ENCODE assay signal across 15 cellular contexts in genomic region chrX:43328358-43328946, GRCh38.
DNase-seq lines count a peak whose midpoint lies in the region; ATAC-seq, FAIRE-seq and TF ChIP-seq lines count a peak whose summit lies in the region.
"Had no signal": no experiment of that assay in that cellular context is flagged by ENCODE, and none has a peak within 500 bp of the region (broad histone marks: within the 10 kb centered on the region; RNA-seq: fewer than 3 reads in every experiment).

No MANE protein-coding gene starts in this region.

- H3K27ac Mint-ChIP-seq in Caco-2 (ENCODE audit: unreplicated experiment) (no peak overlapping the region), progenitor cell of endocrine pancreas (no peak overlapping the region)
- H3K27ac Mint-ChIP-seq: B cell; CD4-positive, alpha-beta memory T cell had no signal

- H3K27ac ChIP-seq in HEK293 (ENCODE audit: extremely low read depth, low read depth, low read length) (no peak overlapping the region), hepatocyte (peak overlapping the region; percentile 30)
- H3K27ac ChIP-seq: HL-60 had no signal

- intact Hi-C loops in Caco-2 (cut with micrococcal nuclease; ENCODE audit: unreplicated experiment), result no loop called here

- no peaks in the 10 kb centered on the region for H3K9me2 ChIP-seq in hepatocyte (replicated peaks; ENCODE audit: insufficient read depth)

- no peaks in the 10 kb centered on the region for H3K27me3 ChIP-seq in Caco-2 (replicated peaks; ENCODE audit: control insufficient read depth, insufficient read depth, low read length)
- H3K27me3 ChIP-seq in hepatocyte, result no peaks in the 10 kb centered on the region

- CTCF ChIA-PET in Caco-2 (lab: Charles Lee) (no interaction called here), HEK293 (lab: Yijun Ruan, JAX) (no interaction called here)

- H3K9me3 Mint-ChIP-seq in Caco-2 (ENCODE audit: unreplicated experiment) (no peaks in the 10 kb centered on the region), progenitor cell of endocrine pancreas (ENCODE audit: low read depth) (peaks cover 33% of the 10 kb centered on the region)

- FAIRE-seq in D721Med (lab: Jason Lieb, UNC), result no peak
- FAIRE-seq: GM19239, H54 had no signal

- no peak overlapping the region for H3K4me3 ChIP-seq in Caco-2 (ENCODE audit: low read depth, low read length)
- H3K4me3 ChIP-seq in HEK293 (ENCODE audit: low read depth, low read length), result no peak overlapping the region
- no peak overlapping the region for H3K4me3 ChIP-seq in hepatocyte

- DNase-seq in Caco-2 (peak; percentile 8 to 43), hepatocyte (ENCODE audit: low spot score) (peak; percentile 8), mucosa of gallbladder (ENCODE audit: low spot score) (peak; percentile 18), progenitor cell of endocrine pancreas (ENCODE audit: low spot score, unreplicated experiment) (no peak), NCI-H510A (lab: John Stamatoyannopoulos, UW) (no peak), D721Med (ENCODE audit: insufficient read length, low spot score) (no peak)
- DNase-seq: C1 segment of cervical spinal cord; CD4-positive, alpha-beta memory T cell; GF-D8 had no signal

- H3K4me3 Mint-ChIP-seq in Caco-2 (ENCODE audit: unreplicated experiment), result no peak overlapping the region
- no peak overlapping the region for H3K4me3 Mint-ChIP-seq in progenitor cell of endocrine pancreas (ENCODE audit: low read depth)
- H3K4me3 Mint-ChIP-seq: B cell; CD4-positive, alpha-beta memory T cell had no signal

- POLR2A ChIA-PET in Caco-2 (lab: Charles Lee) (no interaction called here), HEK293 (lab: Yijun Ruan, JAX) (no interaction called here)

- no peaks in the 10 kb centered on the region for H3K79me2 ChIP-seq in hepatocyte

- no peaks in the 10 kb centered on the region for H4K20me1 ChIP-seq in hepatocyte (ENCODE audit: insufficient read depth, poor library complexity, severe bottlenecking)

- H3K4me1 Mint-ChIP-seq in Caco-2 (ENCODE audit: low read depth, unreplicated experiment), result no peaks in the 10 kb centered on the region
- no peaks in the 10 kb centered on the region for H3K4me1 Mint-ChIP-seq in progenitor cell of endocrine pancreas (ENCODE audit: low read depth)

- no peak overlapping the region for H3K4me2 ChIP-seq in hepatocyte

- TF ChIP-seq CTCF in Caco-2 (IDR thresholded peaks at IDR 0.05; ENCODE audit: insufficient read depth in 1 of 2, low read depth in 1 of 2, low read length in 1 of 2, severe bottlenecking in 1 of 2, unreplicated experiment in 1 of 2), result no peak
- TF ChIP-seq CTCF in HEK293 (tag by site-specific recombination; IDR thresholded peaks at IDR 0.05), result no peak
- TF ChIP-seq CTCF in hepatocyte (IDR thresholded peaks at IDR 0.05; ENCODE audit: poor library complexity), result no peak
- TF ChIP-seq CTCF in progenitor cell of endocrine pancreas (IDR thresholded peaks at IDR 0.05; ENCODE audit: unreplicated experiment), result no peak
- no peak for TF ChIP-seq CTCF in D721Med (IDR thresholded peaks at IDR 0.05; ENCODE audit: insufficient read depth, missing control alignments)

- WGBS in hepatocyte (ENCODE audit: low lambda C conversion rate, missing lambda C conversion rate), result 56% methylated on average over 9 of the region's 9 CpGs

- H3K4me1 ChIP-seq in Caco-2 (no peaks in the 10 kb centered on the region), HEK293 (ENCODE audit: control insufficient read depth, insufficient read depth, low read length) (no peaks in the 10 kb centered on the region), hepatocyte (ENCODE audit: insufficient read depth) (no peaks in the 10 kb centered on the region)

- BruUV-seq in Caco-2 (replicated peaks; lab: Mats Ljungman, UMichigan), result no TSS peak

- H2AFZ ChIP-seq in hepatocyte, result no peak overlapping the region

- no peaks in the 10 kb centered on the region for H3K9me3 ChIP-seq in Caco-2
- no peaks in the 10 kb centered on the region; the same call in 1 of the 2 replicates for H3K9me3 ChIP-seq in HEK293 (ENCODE audit: control insufficient read depth, insufficient read depth, low read depth, low read length)
- H3K9me3 ChIP-seq in hepatocyte (ENCODE audit: low read depth), result peaks cover 14% of the 10 kb centered on the region

- H3K27me3 Mint-ChIP-seq in Caco-2 (ENCODE audit: insufficient read depth, unreplicated experiment) (no peaks in the 10 kb centered on the region), progenitor cell of endocrine pancreas (no peaks in the 10 kb centered on the region)
- H3K27me3 Mint-ChIP-seq: B cell; CD4-positive, alpha-beta memory T cell had no signal

- no peak for ATAC-seq in HG03354 (IDR thresholded peaks at IDR 0.05; ENCODE audit: poor library complexity, severe bottlenecking, unreplicated experiment)

- H3K36me3 ChIP-seq in Caco-2 (ENCODE audit: control insufficient read depth, insufficient read depth, low read length) (no peaks in the 10 kb centered on the region), HEK293 (ENCODE audit: control insufficient read depth in 2 of 2, insufficient read depth in 1 of 2, low read length in 2 of 2) (no peaks in the 10 kb centered on the region), hepatocyte (replicated peaks; ENCODE audit: insufficient read depth, low read depth) (no peaks in the 10 kb centered on the region)

- H3K36me3 Mint-ChIP-seq in Caco-2 (ENCODE audit: insufficient read depth, unreplicated experiment) (peaks cover 5% of the 10 kb centered on the region), progenitor cell of endocrine pancreas (ENCODE audit: insufficient read depth) (no peaks in the 10 kb centered on the region)

TF ChIP-seq in HEK293, 187 proteins besides CTCF, POLR2A, EP300 and RAD21:
- TF ChIP-seq TSHZ1 (tag by site-specific recombination; IDR thresholded peaks at IDR 0.05; ENCODE audit: borderline replicate concordance), result no peak
- TF ChIP-seq SETDB1 (IDR thresholded peaks at IDR 0.05; ENCODE audit: insufficient read length, low read length), result peak; percentile 94
- no peak for TF ChIP-seq ZNF580 (tag by site-specific recombination; IDR thresholded peaks at IDR 0.05)
- TF ChIP-seq TRIM28 (IDR thresholded peaks at IDR 0.05; ENCODE audit: borderline replicate concordance, low read length), result peak; percentile 53; the same call in 1 of the 2 replicates

Comparison
In these comparisons a context has a peak if more than half of its experiments do, and no peak if none do; other contexts are left out.
1. DNase-seq: peak in Caco-2 (2 of 2), hepatocyte (single experiment) and mucosa of gallbladder (single experiment); none in progenitor cell of endocrine pancreas (single experiment), NCI-H510A (single experiment) and D721Med (single experiment).